Comparison of ENCODE assay signal across 20 cellular contexts in genomic region chr2:203567786-203568185, GRCh38.
"Had no signal": no experiment of that assay in that cellular context is flagged by ENCODE, and none has a peak within 500 bp of the region (broad histone marks: within the 10 kb centered on the region; RNA-seq: fewer than 3 reads in every experiment).

No MANE protein-coding gene starts in this region.

- DNase-seq: activated B cell treated with CpG ODN at 0.5 μM for 24 hours; activated CD4-positive, alpha-beta memory T cell treated with anti-CD3 and anti-CD28 coated beads, Interleukin-2, amount 10 ng/mL, durations not matched to agents 7 days and 5 days; activated CD4-positive, alpha-beta T cell treated with anti-CD3 and anti-CD28 coated beads for 48 hours; activated CD8-positive, alpha-beta memory T cell treated with anti-CD3 and anti-CD28 coated beads, Interleukin-2, amount 10 ng/mL, durations not matched to agents 7 days and 5 days; activated naive CD4-positive, alpha-beta T cell; activated naive CD8-positive, alpha-beta T cell treated with anti-CD3 and anti-CD28 coated beads for 36 hours; brain microvascular endothelial cell; foreskin fibroblast; kidney; retina; stimulated activated CD4-positive, alpha-beta T cell treated with anti-CD3 and anti-CD28 coated beads, Interleukin-12 subunit alpha, Interleukin-12 subunit beta, amount 100 ng/mL, for 4 hours; stimulated activated CD4-positive, alpha-beta T cell treated with anti-CD3 and anti-CD28 coated beads, Interleukin-1b, Interleukin-23, amount 100 ng/mL, for 48 hours; stimulated activated CD8-positive, alpha-beta memory T cell treated with anti-CD3 and anti-CD28 coated beads, Interleukin-4, amount 100 ng/mL, for 48 hours; stimulated activated naive CD4-positive, alpha-beta T cell; thyroid gland had no signal

- H2AFZ ChIP-seq: hepatocyte had no signal

- H3K36me3 ChIP-seq: brain microvascular endothelial cell, thyroid gland had no signal

- ATAC-seq: activated CD8-positive, alpha-beta memory T cell treated with anti-CD3 and anti-CD28 coated beads, Interleukin-2, amount 10 ng/mL, durations not matched to agents 7 days and 5 days; left lobe of liver; natural killer cell treated with Interleukin-12 subunit alpha and Interleukin-12 subunit beta and Interleukin-15 and Interleukin-18, amount 100 ng/mL, for 72 hours had no signal

- H3K9me3 ChIP-seq: thyroid gland had no signal

- H3K79me2 ChIP-seq: hepatocyte had no signal

- H3K27ac ChIP-seq: brain microvascular endothelial cell, coronary artery, hepatocyte, thyroid gland had no signal

- H3K4me2 ChIP-seq: hepatocyte had no signal

- H3K27me3 ChIP-seq: brain microvascular endothelial cell, hepatocyte, thyroid gland had no signal

- H3K4me3 ChIP-seq: coronary artery, hepatocyte, lung, thyroid gland had no signal
